8 cellular contexts compared by ENCODE assay signal in the genomic region with DNA sequence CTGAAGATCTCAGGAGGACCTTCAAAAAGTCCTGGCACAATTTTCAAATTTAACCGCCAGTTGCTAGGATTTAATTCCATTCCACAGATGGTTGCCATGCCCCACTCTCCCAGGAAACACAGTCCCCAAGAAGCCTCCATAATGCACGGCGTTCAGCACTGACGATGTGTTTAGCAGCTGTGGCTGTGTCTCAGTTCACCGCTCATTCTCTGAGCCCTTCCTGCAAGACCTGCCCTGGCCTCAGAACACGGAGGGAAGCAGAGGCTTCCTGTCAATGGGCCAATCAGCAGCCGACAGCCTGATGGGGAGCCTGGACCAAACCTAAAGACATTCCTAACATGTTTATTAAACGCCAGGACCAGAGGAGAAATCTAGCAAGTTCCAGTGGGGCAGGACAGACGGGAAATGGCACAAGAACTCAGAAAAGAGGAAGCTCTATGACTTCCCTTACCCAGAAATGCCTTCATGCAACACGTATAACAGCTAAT. TPM values are rescaled to one million over a fixed set of nuclear protein-coding genes. Genes with fewer than 3 reads are reported as not detected.
DNase-seq lines count a peak whose midpoint lies in the region; ATAC-seq, FAIRE-seq and TF ChIP-seq lines count a peak whose summit lies in the region.

No MANE protein-coding gene starts in this region.

- no peak for FAIRE-seq in keratinocyte (lab: Jason Lieb, UNC)

- peaks cover 5% of the 10 kb centered on the region for H3K4me1 ChIP-seq in keratinocyte (ENCODE audit: control insufficient read depth, extremely low read depth, insufficient read depth, low read length)

- no peak for DNase-seq in activated CD8-positive, alpha-beta T cell treated with anti-CD3 and anti-CD28 coated beads, Interleukin-2, amount 10 ng/mL, durations not matched to agents 7 days and 5 days
- DNase-seq in keratinocyte (ENCODE audit: low read depth, low spot score) (no peak), NCI-H2196 (lab: John Stamatoyannopoulos, UW; ENCODE audit: unreplicated experiment) (no peak), NCI-H345 (lab: John Stamatoyannopoulos, UW) (no peak)
- no peak for DNase-seq in stimulated activated CD4-positive, alpha-beta T cell treated with anti-CD3 and anti-CD28 coated beads, Interleukin-1b, Interleukin-23, amount 100 ng/mL, for 48 hours
- no peak for DNase-seq in effector CD4-positive, alpha-beta T cell

- H2AFZ ChIP-seq in keratinocyte (ENCODE audit: control insufficient read depth, low read length) = peak overlapping the region; percentile 75

- H3K36me3 Mint-ChIP-seq in activated CD8-positive, alpha-beta T cell treated with anti-CD3 and anti-CD28 coated beads, Interleukin-2, amount 10 ng/mL, durations not matched to agents 7 days and 5 days (ENCODE audit: low read depth) = no peaks in the 10 kb centered on the region

- peak overlapping the region; percentile 22 for H3K4me2 ChIP-seq in keratinocyte (ENCODE audit: control insufficient read depth, extremely low read depth, insufficient read depth, low read depth, low read length)

- no peaks in the 10 kb centered on the region for H3K9me1 ChIP-seq in keratinocyte (ENCODE audit: control insufficient read depth, extremely low read depth, insufficient read depth, low read length)

- H4K20me1 ChIP-seq in keratinocyte (ENCODE audit: control insufficient read depth, extremely low read depth, insufficient read depth, low read length) = no peaks in the 10 kb centered on the region

- no peak for TF ChIP-seq CTCF in keratinocyte (optimal IDR thresholded peaks at IDR 0.05 in 1 of 3, IDR thresholded peaks at IDR 0.05 in 1 of 3, conservative IDR thresholded peaks at IDR 0.05 in 1 of 3; ENCODE audit: extremely low read depth in 1 of 3, insufficient read depth in 2 of 3, low read length in 3 of 3)

- no peak overlapping the region for H3K4me3 ChIP-seq in keratinocyte (ENCODE audit: control insufficient read depth in 2 of 3, extremely low read depth in 1 of 3, insufficient read depth in 2 of 3, low read depth in 1 of 3, low read length in 3 of 3)

- no peak overlapping the region for H3K9ac ChIP-seq in keratinocyte (ENCODE audit: control insufficient read depth, extremely low read depth, insufficient read depth, low read length)

- H3K27me3 Mint-ChIP-seq in activated CD8-positive, alpha-beta T cell treated with anti-CD3 and anti-CD28 coated beads, Interleukin-2, amount 10 ng/mL, durations not matched to agents 7 days and 5 days (ENCODE audit: low read depth) = no peaks in the 10 kb centered on the region

- H3K79me2 ChIP-seq in keratinocyte (ENCODE audit: control insufficient read depth, insufficient read depth, low read length) = no peaks in the 10 kb centered on the region

- no peak overlapping the region for H3K4me3 Mint-ChIP-seq in activated CD8-positive, alpha-beta T cell treated with anti-CD3 and anti-CD28 coated beads, Interleukin-2, amount 10 ng/mL, durations not matched to agents 7 days and 5 days

- no peaks in the 10 kb centered on the region for H3K9me3 Mint-ChIP-seq in activated CD8-positive, alpha-beta T cell treated with anti-CD3 and anti-CD28 coated beads, Interleukin-2, amount 10 ng/mL, durations not matched to agents 7 days and 5 days (ENCODE audit: insufficient read depth)

- H3K27ac Mint-ChIP-seq in activated CD8-positive, alpha-beta T cell treated with anti-CD3 and anti-CD28 coated beads, Interleukin-2, amount 10 ng/mL, durations not matched to agents 7 days and 5 days = peak overlapping the region; percentile 65

- H3K4me1 Mint-ChIP-seq in activated CD8-positive, alpha-beta T cell treated with anti-CD3 and anti-CD28 coated beads, Interleukin-2, amount 10 ng/mL, durations not matched to agents 7 days and 5 days (ENCODE audit: low read depth) = peaks cover 5% of the 10 kb centered on the region

- ATAC-seq in GM18511 (IDR thresholded peaks at IDR 0.05; ENCODE audit: unreplicated experiment) = peak; percentile 70
- peak; percentile 63 for ATAC-seq in HG03139 (IDR thresholded peaks at IDR 0.05; ENCODE audit: unreplicated experiment)
- no peak for ATAC-seq in activated CD8-positive, alpha-beta T cell treated with anti-CD3 and anti-CD28 coated beads, Interleukin-2, amount 10 ng/mL, durations not matched to agents 7 days and 5 days

- CTCF ChIA-PET in activated CD8-positive, alpha-beta T cell treated with anti-CD3 and anti-CD28 coated beads, Interleukin-2, amount 10 ng/mL, durations not matched to agents 7 days and 5 days (lab: Charles Lee) = interaction anchor here (1.5 kb wide), 1 partner anchor 70 kb away, joined by 4 read pairs; no protein-coding TSS in a partner anchor

- no peak overlapping the region for H3K27ac ChIP-seq in keratinocyte (ENCODE audit: control insufficient read depth, insufficient read depth, low read length)

- dilution Hi-C loops in keratinocyte (cut with MboI; ENCODE audit: extremely low pct_ligation_motif_present, low sequenced_read_pairs) = no loop called here

- H3K9me3 ChIP-seq in keratinocyte (ENCODE audit: control insufficient read depth, low read depth, low read length) = no peaks in the 10 kb centered on the region

- POLR2A ChIA-PET in activated CD8-positive, alpha-beta T cell treated with anti-CD3 and anti-CD28 coated beads, Interleukin-2, amount 10 ng/mL, durations not matched to agents 7 days and 5 days (lab: Charles Lee) = no interaction called here

- no peaks in the 10 kb centered on the region for H3K27me3 ChIP-seq in keratinocyte (ENCODE audit: control insufficient read depth, extremely low read depth, insufficient read depth, low read length)

- no peaks in the 10 kb centered on the region for H3K36me3 ChIP-seq in keratinocyte (ENCODE audit: control insufficient read depth in 2 of 2, extremely low read depth in 1 of 2, insufficient read depth in 2 of 2, low read length in 2 of 2)

RNA-seq across cellular contexts. Expression of gene MYLK3, which starts 4.9 kb away (rescaled TPM):
- under 1 TPM in 1 of 2 experiments, not detected in 1; 0.23 TPM for total RNA-seq in activated CD8-positive, alpha-beta T cell treated with anti-CD3 and anti-CD28 coated beads, Interleukin-2, amount 10 ng/mL, durations not matched to agents 7 days and 5 days
- polyA plus RNA-seq in keratinocyte = 0.03 to 0.04 TPM in 2 of 3 replicates, not detected in the other
- polyA plus RNA-seq in keratinocyte (2011; ENCODE audit: low read depth) = not detected
- 0.01 TPM in 1 of 2 replicates, not detected in the other for polyA plus RNA-seq in keratinocyte (2011; cell fraction: cytosol; rRNA removed)
- polyA plus RNA-seq in keratinocyte (2011; cell fraction: nucleus; rRNA removed) = 0.11 and 0.12 TPM in 2 replicates
- not detected in 2 replicates for polyA plus RNA-seq in keratinocyte (2012; ENCODE audit: low replicate concordance)
- 0.29 TPM in 1 of 3 replicates, not detected in the others for polyA minus RNA-seq in keratinocyte
- not detected for polyA minus RNA-seq in keratinocyte (2011; cell fraction: cytosol; rRNA and poly(A)+ RNA removed)
- not detected in 2 replicates for polyA minus RNA-seq in keratinocyte (2011; cell fraction: nucleus; rRNA and poly(A)+ RNA removed)

RNA-seq across cellular contexts. Expression of gene ORC6, which starts 53.8 kb away (rescaled TPM):
- 10 to 100 TPM; 44.4 to 48.1 TPM for total RNA-seq in activated CD8-positive, alpha-beta T cell treated with anti-CD3 and anti-CD28 coated beads, Interleukin-2, amount 10 ng/mL, durations not matched to agents 7 days and 5 days
- 9.3 to 21.9 TPM (median 16.6 TPM) in 3 replicates for polyA plus RNA-seq in keratinocyte
- polyA plus RNA-seq in keratinocyte (2011; ENCODE audit: low read depth) = 4.4 TPM
- 7.8 and 9.4 TPM in 2 replicates for polyA plus RNA-seq in keratinocyte (2011; cell fraction: cytosol; rRNA removed)
- polyA plus RNA-seq in keratinocyte (2011; cell fraction: nucleus; rRNA removed) = 12.8 and 13.3 TPM in 2 replicates
- 1.7 and 13.1 TPM in 2 replicates for polyA plus RNA-seq in keratinocyte (2012; ENCODE audit: low replicate concordance)
- polyA minus RNA-seq in keratinocyte = 1.7 to 6.9 TPM (median 2.3 TPM) in 3 replicates
- 7.5 TPM for polyA minus RNA-seq in keratinocyte (2011; cell fraction: cytosol; rRNA and poly(A)+ RNA removed)
- polyA minus RNA-seq in keratinocyte (2011; cell fraction: nucleus; rRNA and poly(A)+ RNA removed) = 3.2 and 6.0 TPM in 2 replicates

RNA-seq across cellular contexts. Expression of gene VPS35, which starts 54.3 kb away (rescaled TPM):
- 10 to 100 TPM; 72.9 to 76.1 TPM for total RNA-seq in activated CD8-positive, alpha-beta T cell treated with anti-CD3 and anti-CD28 coated beads, Interleukin-2, amount 10 ng/mL, durations not matched to agents 7 days and 5 days
- 48.6 to 87.3 TPM (median 51.2 TPM) in 3 replicates for polyA plus RNA-seq in keratinocyte
- 98.7 TPM for polyA plus RNA-seq in keratinocyte (2011; ENCODE audit: low read depth)
- polyA plus RNA-seq in keratinocyte (2011; cell fraction: cytosol; rRNA removed) = 37.6 and 70.2 TPM in 2 replicates
- 46.4 and 60.8 TPM in 2 replicates for polyA plus RNA-seq in keratinocyte (2011; cell fraction: nucleus; rRNA removed)
- polyA plus RNA-seq in keratinocyte (2012; ENCODE audit: low replicate concordance) = 80.5 and 89.7 TPM in 2 replicates
- 17.7 to 85.3 TPM (median 39.6 TPM) in 3 replicates for polyA minus RNA-seq in keratinocyte
- 50.5 TPM for polyA minus RNA-seq in keratinocyte (2011; cell fraction: cytosol; rRNA and poly(A)+ RNA removed)
- 31.0 and 81.0 TPM in 2 replicates for polyA minus RNA-seq in keratinocyte (2011; cell fraction: nucleus; rRNA and poly(A)+ RNA removed)
